ENCODE assay signal across 28 cellular contexts in the genomic region with DNA sequence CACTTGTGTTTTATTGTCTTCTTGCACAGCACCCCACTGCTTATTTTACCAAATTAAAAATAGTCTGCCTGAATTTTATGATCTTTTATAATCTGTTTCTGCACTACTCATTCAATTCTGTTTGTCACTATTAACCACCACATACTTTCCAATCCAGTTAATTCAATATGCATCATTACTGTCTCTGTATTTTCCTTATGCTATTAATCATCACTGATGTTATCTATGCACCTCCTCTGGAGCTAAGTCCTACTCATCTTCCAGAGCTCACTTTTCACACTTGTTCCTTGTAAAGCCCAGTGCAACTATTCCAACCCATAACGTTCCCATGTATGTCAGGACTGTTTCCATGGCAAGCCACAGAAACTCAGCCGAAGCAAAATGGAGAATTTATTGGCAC.
"Had no signal": no experiment of that assay in that cellular context is flagged by ENCODE, and none has a peak within 500 bp of the region (broad histone marks: within the 10 kb centered on the region; RNA-seq: fewer than 3 reads in every experiment).

No MANE protein-coding gene starts in this region.

- H3K4me3 ChIP-seq: esophagus muscularis mucosa, gastrocnemius medialis, hepatocyte, left ventricle myocardium inferior, lung, ovary, psoas muscle, right atrium auricular region, smooth muscle cell, uterus had no signal

- ATAC-seq: gastrocnemius medialis; psoas muscle; stimulated activated memory B cell treated with anti-CD40 and anti-IgM and Interleukin-4, amounts not matched to agents 10 μg/mL and 1 μg/mL and 100 μg/mL, for 72 hours; stimulated activated naive CD8-positive, alpha-beta T cell treated with anti-CD3 and anti-CD28 coated beads, Interleukin-15, amount 100 ng/mL, for 72 hours had no signal

- DNase-seq: activated CD4-positive, alpha-beta memory T cell treated with anti-CD3 and anti-CD28 coated beads for 36 hours; activated CD4-positive, alpha-beta T cell treated with anti-CD3 and anti-CD28 coated beads, Interleukin-2, amount 10 ng/mL, durations not matched to agents 24 days and 14 days; activated CD4-positive, CD25-positive, alpha-beta regulatory T cell treated with anti-CD3 and anti-CD28 coated beads, Interleukin-2, amount 50 U/mL, for 72 hours; activated CD8-positive, alpha-beta memory T cell treated with anti-CD3 and anti-CD28 coated beads, Interleukin-2, amount 50 U/mL, for 4 hours; activated effector memory CD4-positive, alpha-beta T cell treated with anti-CD3 and anti-CD28 coated beads, Interleukin-2, amount 50 U/mL, for 16 hours; activated naive CD4-positive, alpha-beta T cell treated with anti-CD3 and anti-CD28 coated beads, Interleukin-2, amount 10 ng/mL, durations not matched to agents 7 days and 5 days; activated naive CD8-positive, alpha-beta T cell treated with anti-CD3 and anti-CD28 coated beads, Interleukin-2, amount 10 ng/mL, durations not matched to agents 7 days and 5 days; activated T-cell treated with anti-CD3 and anti-CD28 coated beads, Interleukin-2, amount 50 U/mL, for 1 hour; central memory CD4-positive, alpha-beta T cell; endodermal cell; gastrocnemius medialis; islet precursor cell; left ventricle myocardium inferior; ovary; psoas muscle; stimulated activated CD4-positive, alpha-beta T cell treated with anti-CD3 and anti-CD28 coated beads, Interleukin-1b, Interleukin-23, amount 100 ng/mL, for 48 hours; stimulated activated CD4-positive, alpha-beta T cell treated with anti-CD3 and anti-CD28 coated beads, Interleukin-4, amount 100 ng/mL, for 4 hours; stimulated activated CD8-positive, alpha-beta memory T cell treated with anti-CD3 and anti-CD28 coated beads, Interleukin-4, amount 100 ng/mL, for 48 hours; stimulated activated naive CD8-positive, alpha-beta T cell treated with anti-CD3 and anti-CD28 coated beads, Interleukin-15, amount 100 ng/mL, for 72 hours; substantia nigra; uterus; WERI-Rb-1 had no signal

- H3K27ac ChIP-seq: esophagus muscularis mucosa, gastrocnemius medialis, hepatocyte, left ventricle myocardium inferior, ovary, psoas muscle, right atrium auricular region, uterus, WERI-Rb-1 had no signal
